In genomic region chr14:76305474-76305826, GRCh38 we compare ENCODE assay signal across 25 cellular contexts.
"Had no signal": no experiment of that assay in that cellular context is flagged by ENCODE, and none has a peak within 500 bp of the region (broad histone marks: within the 10 kb centered on the region; RNA-seq: fewer than 3 reads in every experiment).

No MANE protein-coding gene starts in this region.

- H3K9me3 Mint-ChIP-seq: effector memory CD8-positive, alpha-beta T cell; immature natural killer cell; natural killer cell treated with Interleukin-12 subunit alpha and Interleukin-12 subunit beta and Interleukin-15 and Interleukin-18, amount 100 ng/mL, for 72 hours; neural progenitor cell; stimulated activated naive B cell treated with anti-CD40 and anti-IgM and Interleukin-4, amounts not matched to agents 10 μg/mL and 1 μg/mL and 100 μg/mL, for 72 hours; stimulated activated naive CD8-positive, alpha-beta T cell treated with anti-CD3 and anti-CD28 coated beads, Interleukin-15, amount 100 ng/mL, for 72 hours had no signal

- H3K27me3 ChIP-seq: pancreas, right lobe of liver had no signal

- DNase-seq: effector memory CD8-positive, alpha-beta T cell; esophagus squamous epithelium; foreskin fibroblast; glutamatergic neuron; immature natural killer cell; kidney; left cardiac atrium; left ventricle myocardium superior; mesenchymal stem cell; midbrain; nucleus accumbens; right lobe of liver; stimulated activated CD4-positive, alpha-beta T cell treated with anti-CD3 and anti-CD28 coated beads, Interleukin-4, amount 100 ng/mL, for 24 hours; stimulated activated naive B cell treated with anti-CD40 and anti-IgM and Interleukin-4, amounts not matched to agents 10 μg/mL and 1 μg/mL and 100 μg/mL, for 72 hours; stimulated activated naive CD8-positive, alpha-beta T cell treated with anti-CD3 and anti-CD28 coated beads, Interleukin-15, amount 100 ng/mL, for 72 hours; substantia nigra; transverse colon had no signal

- H3K36me3 Mint-ChIP-seq: immature natural killer cell; natural killer cell treated with Interleukin-12 subunit alpha and Interleukin-12 subunit beta and Interleukin-15 and Interleukin-18, amount 100 ng/mL, for 72 hours; neural progenitor cell; stimulated activated naive B cell treated with anti-CD40 and anti-IgM and Interleukin-4, amounts not matched to agents 10 μg/mL and 1 μg/mL and 100 μg/mL, for 72 hours had no signal

- H3K4me3 Mint-ChIP-seq: effector memory CD8-positive, alpha-beta T cell; immature natural killer cell; natural killer cell treated with Interleukin-12 subunit alpha and Interleukin-12 subunit beta and Interleukin-15 and Interleukin-18, amount 100 ng/mL, for 72 hours; neural progenitor cell; stimulated activated naive B cell treated with anti-CD40 and anti-IgM and Interleukin-4, amounts not matched to agents 10 μg/mL and 1 μg/mL and 100 μg/mL, for 72 hours; stimulated activated naive CD8-positive, alpha-beta T cell treated with anti-CD3 and anti-CD28 coated beads, Interleukin-15, amount 100 ng/mL, for 72 hours had no signal

- H3K27ac Mint-ChIP-seq: effector memory CD8-positive, alpha-beta T cell; immature natural killer cell; natural killer cell treated with Interleukin-12 subunit alpha and Interleukin-12 subunit beta and Interleukin-15 and Interleukin-18, amount 100 ng/mL, for 72 hours; neural progenitor cell; stimulated activated naive B cell treated with anti-CD40 and anti-IgM and Interleukin-4, amounts not matched to agents 10 μg/mL and 1 μg/mL and 100 μg/mL, for 72 hours; stimulated activated naive CD8-positive, alpha-beta T cell treated with anti-CD3 and anti-CD28 coated beads, Interleukin-15, amount 100 ng/mL, for 72 hours had no signal

- H3K9me3 ChIP-seq: esophagus squamous epithelium, gastroesophageal sphincter, pancreas, prostate gland, right lobe of liver, thoracic aorta, transverse colon had no signal

- H3K4me1 ChIP-seq: esophagus squamous epithelium, pancreas, prostate gland, right lobe of liver, transverse colon had no signal

- H3K36me3 ChIP-seq: esophagus squamous epithelium, gastroesophageal sphincter, neural progenitor cell, pancreas, prostate gland, right lobe of liver, thoracic aorta, transverse colon had no signal

- H3K4me3 ChIP-seq: esophagus squamous epithelium, gastroesophageal sphincter, lung, neural progenitor cell, pancreas, prostate gland, right lobe of liver, thoracic aorta, transverse colon had no signal

- ATAC-seq: effector memory CD8-positive, alpha-beta T cell; gastroesophageal sphincter; left cardiac atrium; left ventricle myocardium superior; natural killer cell treated with Interleukin-12 subunit alpha and Interleukin-12 subunit beta and Interleukin-15 and Interleukin-18, amount 100 ng/mL, for 72 hours; right lobe of liver; stimulated activated naive B cell treated with anti-CD40 and anti-IgM and Interleukin-4, amounts not matched to agents 10 μg/mL and 1 μg/mL and 100 μg/mL, for 72 hours; stimulated activated naive CD8-positive, alpha-beta T cell treated with anti-CD3 and anti-CD28 coated beads, Interleukin-15, amount 100 ng/mL, for 72 hours had no signal

- H3K4me1 Mint-ChIP-seq: immature natural killer cell had no signal

- H3K27ac ChIP-seq: epithelial cell of prostate, esophagus squamous epithelium, gastroesophageal sphincter, neural progenitor cell, prostate gland, right lobe of liver, thoracic aorta, transverse colon had no signal
